Comparison of ENCODE assay signal across 3 cellular contexts in the genomic region with DNA sequence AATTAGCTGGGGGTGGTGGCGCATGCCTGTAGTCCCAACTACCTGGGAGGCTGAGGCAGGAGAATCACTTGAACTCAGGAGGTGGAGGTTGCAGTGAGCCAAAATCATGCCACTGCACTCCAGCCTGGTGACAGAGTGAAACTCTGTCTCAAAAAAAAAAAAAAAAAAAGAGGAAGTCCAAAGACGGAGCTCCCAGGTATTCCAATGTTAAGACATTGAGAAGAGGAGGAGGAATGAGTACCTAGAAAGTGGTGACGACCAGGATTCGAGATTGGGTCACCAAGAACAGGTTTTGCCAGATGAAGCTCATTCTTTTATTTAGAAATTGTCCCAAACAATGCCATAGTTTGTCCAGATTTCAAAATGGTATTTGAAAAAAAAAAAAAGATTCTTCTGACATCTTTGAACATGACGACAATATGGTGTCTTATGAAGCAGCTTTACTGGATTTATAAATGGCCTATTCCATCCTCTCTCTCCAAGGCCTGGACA. TPM values are rescaled to one million over a fixed set of nuclear protein-coding genes. Genes with fewer than 3 reads are reported as not detected.
"Had no signal": no experiment of that assay in that cellular context is flagged by ENCODE, and none has a peak within 500 bp of the region (broad histone marks: within the 10 kb centered on the region; RNA-seq: fewer than 3 reads in every experiment).

No MANE protein-coding gene starts in this region.

RNA-seq across cellular contexts. Expression of a gene that starts 33.0 kb away (rescaled TPM):
- total RNA-seq: HT-29, IMR-90 had no signal
- polyA plus RNA-seq: IgD-negative memory B cell, IMR-90 had no signal
